Comparison of ENCODE assay signal across 28 cellular contexts in genomic region chr13:20424559-20424852, GRCh38.
"Had no signal": no experiment of that assay in that cellular context is flagged by ENCODE, and none has a peak within 500 bp of the region (broad histone marks: within the 10 kb centered on the region; RNA-seq: fewer than 3 reads in every experiment).

No MANE protein-coding gene starts in this region.

- H3K9me3 Mint-ChIP-seq: activated naive CD4-positive, alpha-beta T cell treated with anti-CD3 and anti-CD28 coated beads, Interleukin-2, amount 50 U/mL, for 24 hours; effector memory CD8-positive, alpha-beta T cell; immature natural killer cell; naive thymus-derived CD8-positive, alpha-beta T cell; stimulated activated memory B cell treated with anti-CD40 and anti-IgM and Interleukin-4, amounts not matched to agents 10 μg/mL and 1 μg/mL and 100 μg/mL, for 72 hours; T-helper 1 cell treated with Interleukin-12 subunit alpha and Interleukin-12 subunit beta and Interleukin-4 antibody, amounts not matched to agents 30 μg/mL and 1 μg/mL, for 36 hours had no signal

- H3K27me3 ChIP-seq: adrenal gland, ascending aorta, colonic mucosa, dorsolateral prefrontal cortex, hepatocyte, stomach, upper lobe of left lung had no signal

- H3K27ac ChIP-seq: adrenal gland, ascending aorta, colonic mucosa, hepatocyte, lower lobe of right lung, stomach, upper lobe of left lung had no signal

- H3K4me2 ChIP-seq: hepatocyte, smooth muscle cell had no signal

- H3K9me3 ChIP-seq: adrenal gland, ascending aorta, colonic mucosa, lower lobe of right lung, stomach, upper lobe of left lung had no signal

- H3K27ac Mint-ChIP-seq: activated naive CD4-positive, alpha-beta T cell treated with anti-CD3 and anti-CD28 coated beads, Interleukin-2, amount 50 U/mL, for 24 hours; effector memory CD8-positive, alpha-beta T cell; stimulated activated memory B cell treated with anti-CD40 and anti-IgM and Interleukin-4, amounts not matched to agents 10 μg/mL and 1 μg/mL and 100 μg/mL, for 72 hours; T-helper 1 cell treated with Interleukin-12 subunit alpha and Interleukin-12 subunit beta and Interleukin-4 antibody, amounts not matched to agents 30 μg/mL and 1 μg/mL, for 36 hours had no signal

- DNase-seq: activated CD4-positive, alpha-beta T cell treated with anti-CD3 and anti-CD28 coated beads for 4 hours; activated CD4-positive, alpha-beta T cell treated with anti-CD3 and anti-CD28 coated beads, Interleukin-2, amount 50 U/mL, for 48 hours; activated CD4-positive, CD25-positive, alpha-beta regulatory T cell; activated CD8-positive, alpha-beta memory T cell treated with anti-CD3 and anti-CD28 coated beads, Interleukin-2, amount 50 U/mL, for 48 hours; activated effector memory CD4-positive, alpha-beta T cell treated with anti-CD3 and anti-CD28 coated beads, Interleukin-2, amount 50 U/mL, for 16 hours; activated T-cell treated with anti-CD3 and anti-CD28 coated beads, Interleukin-2, amount 50 U/mL, for 48 hours; adrenal gland; colonic mucosa; dorsolateral prefrontal cortex; effector memory CD8-positive, alpha-beta T cell; foreskin melanocyte; glutamatergic neuron; immature natural killer cell; lower lobe of right lung; naive thymus-derived CD8-positive, alpha-beta T cell; stimulated activated CD4-positive, alpha-beta T cell treated with anti-CD3 and anti-CD28 coated beads, Interleukin-15, amount 100 ng/mL, for 24 hours; stomach; upper lobe of left lung had no signal

- H3K4me3 ChIP-seq: adrenal gland, ascending aorta, colonic mucosa, dorsolateral prefrontal cortex, hepatocyte, lower lobe of right lung, smooth muscle cell, stomach, upper lobe of left lung had no signal

- H3K4me3 Mint-ChIP-seq: activated naive CD4-positive, alpha-beta T cell treated with anti-CD3 and anti-CD28 coated beads, Interleukin-2, amount 50 U/mL, for 24 hours; effector memory CD8-positive, alpha-beta T cell; immature natural killer cell; mesothelial cell of epicardium; stimulated activated memory B cell treated with anti-CD40 and anti-IgM and Interleukin-4, amounts not matched to agents 10 μg/mL and 1 μg/mL and 100 μg/mL, for 72 hours; T-helper 1 cell treated with Interleukin-12 subunit alpha and Interleukin-12 subunit beta and Interleukin-4 antibody, amounts not matched to agents 30 μg/mL and 1 μg/mL, for 36 hours had no signal

- H3K27me3 Mint-ChIP-seq: activated naive CD4-positive, alpha-beta T cell treated with anti-CD3 and anti-CD28 coated beads, Interleukin-2, amount 50 U/mL, for 24 hours; effector memory CD8-positive, alpha-beta T cell; naive thymus-derived CD8-positive, alpha-beta T cell; stimulated activated memory B cell treated with anti-CD40 and anti-IgM and Interleukin-4, amounts not matched to agents 10 μg/mL and 1 μg/mL and 100 μg/mL, for 72 hours had no signal

- ATAC-seq: effector memory CD8-positive, alpha-beta T cell; esophagus mucosa; left lobe of liver; lower lobe of right lung; naive thymus-derived CD8-positive, alpha-beta T cell; sciatic nerve; stimulated activated memory B cell treated with anti-CD40 and anti-IgM and Interleukin-4, amounts not matched to agents 10 μg/mL and 1 μg/mL and 100 μg/mL, for 72 hours had no signal

- H3K4me1 ChIP-seq: adrenal gland, ascending aorta, colonic mucosa had no signal

- H3K36me3 ChIP-seq: adrenal gland, colonic mucosa had no signal
